10 cellular contexts compared by ENCODE assay signal in the genomic region with DNA sequence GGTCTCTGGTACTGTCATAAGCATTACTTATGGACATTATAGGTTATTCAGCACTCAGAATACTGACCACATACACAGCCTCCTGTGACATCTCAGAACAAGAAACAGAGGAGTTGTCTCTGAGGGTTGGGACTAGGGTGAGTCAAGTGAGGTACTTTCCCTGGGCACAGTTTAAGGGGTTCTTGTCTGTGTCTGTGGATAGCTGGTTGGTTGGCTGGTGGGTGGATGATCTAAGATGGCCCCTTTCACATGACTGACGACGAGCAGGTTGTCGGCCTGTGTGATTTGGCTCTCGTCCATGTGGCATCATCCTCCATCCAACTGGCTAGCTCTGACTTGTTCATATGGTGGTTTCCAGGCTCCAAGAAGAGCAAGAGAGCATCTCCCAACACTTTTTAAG.
DNase-seq lines count a peak whose midpoint lies in the region; ATAC-seq and TF ChIP-seq lines count a peak whose summit lies in the region.
"Had no signal": no experiment of that assay in that cellular context is flagged by ENCODE, and none has a peak within 500 bp of the region (broad histone marks: within the 10 kb centered on the region; RNA-seq: fewer than 3 reads in every experiment).

No MANE protein-coding gene starts in this region.

- WGBS in smooth muscle cell (ENCODE audit: low lambda C conversion rate), result 83% methylated on average over 4 of the region's 4 CpGs

- H3K79me2 ChIP-seq in smooth muscle cell (ENCODE audit: low read depth), result no peaks in the 10 kb centered on the region

- no peaks in the 10 kb centered on the region for H3K4me1 ChIP-seq in tibial artery
- no peaks in the 10 kb centered on the region for H3K4me1 ChIP-seq in smooth muscle cell (ENCODE audit: low read depth)

- no peaks in the 10 kb centered on the region for H3F3A ChIP-seq in smooth muscle cell (ENCODE audit: low read depth)

- H3K36me3 ChIP-seq in tibial artery (no peaks in the 10 kb centered on the region), smooth muscle cell (ENCODE audit: low read depth) (no peaks in the 10 kb centered on the region)

- no peaks in the 10 kb centered on the region for H4K20me1 ChIP-seq in smooth muscle cell (ENCODE audit: low read depth)

- H3K4me2 ChIP-seq in smooth muscle cell, result no peak overlapping the region

- H3K27me3 ChIP-seq in tibial artery (no peaks in the 10 kb centered on the region), smooth muscle cell (ENCODE audit: low read depth) (peaks cover 13% of the 10 kb centered on the region)

- H3K4me3 ChIP-seq in tibial artery, result no peak overlapping the region
- H3K4me3 ChIP-seq in smooth muscle cell, result no peak overlapping the region

- TF ChIP-seq CTCF in tibial artery (IDR thresholded peaks at IDR 0.05) (no peak), smooth muscle cell (IDR thresholded peaks at IDR 0.05; ENCODE audit: borderline replicate concordance, insufficient read depth, poor library complexity, severe bottlenecking) (no peak)

- H3K9ac ChIP-seq in smooth muscle cell (ENCODE audit: low read depth), result no peak overlapping the region

- H3K9me3 ChIP-seq in tibial artery, result no peaks in the 10 kb centered on the region
- no peaks in the 10 kb centered on the region for H3K9me3 ChIP-seq in smooth muscle cell (replicated peaks; ENCODE audit: low read depth)

- peak; percentile 20 to 46 for DNase-seq in activated CD4-positive, alpha-beta T cell treated with anti-CD3 and anti-CD28 coated beads, Interleukin-2, amount 50 U/mL, for 24 hours (ENCODE audit: low read depth in 1 of 2, low spot score in 1 of 2)
- no peak for DNase-seq in activated CD4-positive, alpha-beta T cell treated with anti-CD3 and anti-CD28 coated beads, Interleukin-2, amount 50 U/mL, for 1 hour
- peak; percentile 41 for DNase-seq in activated naive CD4-positive, alpha-beta T cell treated with anti-CD3 and anti-CD28 coated beads, Interleukin-2, amount 50 U/mL, for 16 hours
- DNase-seq in stimulated activated CD8-positive, alpha-beta memory T cell treated with anti-CD3 and anti-CD28 coated beads, Interleukin-7, amount 100 ng/mL, for 24 hours (ENCODE audit: low read depth), result peak; percentile 28
- no peak for DNase-seq in tibial artery
- no peak for DNase-seq in smooth muscle cell (lab: John Stamatoyannopoulos, UW; ENCODE audit: unreplicated experiment)
- no peak for DNase-seq in left lobe of liver (ENCODE audit: low spot score)
- DNase-seq: left cardiac atrium, NCI-H226 had no signal

- H2AFZ ChIP-seq in smooth muscle cell (ENCODE audit: low read depth), result no peak overlapping the region

- ATAC-seq in HG02884 (IDR thresholded peaks at IDR 0.05; ENCODE audit: unreplicated experiment), result peak; percentile 60
- ATAC-seq in left lobe of liver, result no peak
- ATAC-seq: left cardiac atrium had no signal

- intact Hi-C loops in tibial artery (cut with DNase I; ENCODE audit: low total_unique reads), result no loop called here

- H3K27ac ChIP-seq in tibial artery (no peak overlapping the region), smooth muscle cell (ENCODE audit: low read depth) (no peak overlapping the region)

Comparison
In these comparisons a context has a peak if more than half of its experiments do, and no peak if none do; other contexts are left out.
1. DNase-seq: peak in activated CD4-positive, alpha-beta T cell treated with anti-CD3 and anti-CD28 coated beads, Interleukin-2, amount 50 U/mL, for 24 hours (2 of 2), activated naive CD4-positive, alpha-beta T cell treated with anti-CD3 and anti-CD28 coated beads, Interleukin-2, amount 50 U/mL, for 16 hours (single experiment) and stimulated activated CD8-positive, alpha-beta memory T cell treated with anti-CD3 and anti-CD28 coated beads, Interleukin-7, amount 100 ng/mL, for 24 hours (single experiment); none in activated CD4-positive, alpha-beta T cell treated with anti-CD3 and anti-CD28 coated beads, Interleukin-2, amount 50 U/mL, for 1 hour (single experiment), tibial artery (0 of 2), smooth muscle cell (single experiment) and left lobe of liver (single experiment).